Comparison of ENCODE assay signal across 1 cellular context in genomic region chr5:134594336-134594735, GRCh38.
TF ChIP-seq lines count a peak whose summit lies in the region.

No MANE protein-coding gene starts in this region.

TF ChIP-seq in HepG2, 621 proteins besides CTCF, POLR2A, EP300 and RAD21 (continued from another document and continues in another):
- TF ChIP-seq RNF219 (CRISPR knock-in tag; IDR thresholded peaks at IDR 0.05) (no peak), ZSCAN9 (CRISPR knock-in tag; IDR thresholded peaks at IDR 0.05; ENCODE audit: borderline replicate concordance) (no peak), ZBTB49 (CRISPR knock-in tag; IDR thresholded peaks at IDR 0.05; ENCODE audit: borderline replicate concordance) (no peak), NFE2L2 (IDR thresholded peaks at IDR 0.05; ENCODE audit: low read length) (no peak), ZMYM3 (CRISPR knock-in tag; IDR thresholded peaks at IDR 0.05) (peak; percentile 90), ZNF704 (CRISPR knock-in tag; IDR thresholded peaks at IDR 0.05; ENCODE audit: borderline replicate concordance) (no peak), ZNF432 (CRISPR knock-in tag; IDR thresholded peaks at IDR 0.05; ENCODE audit: borderline replicate concordance) (no peak), ZNF720 (CRISPR knock-in tag; IDR thresholded peaks at IDR 0.05) (no peak), ZNF282 (IDR thresholded peaks at IDR 0.05; ENCODE audit: partially characterized antibody) (no peak), ARHGAP35 (CRISPR knock-in tag; IDR thresholded peaks at IDR 0.05; ENCODE audit: borderline replicate concordance) (no peak), MTERF4 (CRISPR knock-in tag; IDR thresholded peaks at IDR 0.05) (no peak), ZSCAN30 (CRISPR knock-in tag; IDR thresholded peaks at IDR 0.05) (no peak), REPIN1 (CRISPR knock-in tag; IDR thresholded peaks at IDR 0.05; ENCODE audit: borderline replicate concordance, low read depth) (no peak), GMEB2 (CRISPR knock-in tag; IDR thresholded peaks at IDR 0.05; ENCODE audit: low read depth) (no peak), POGK (CRISPR knock-in tag; conservative IDR thresholded peaks at IDR 0.05) (no peak), ISL2 (CRISPR knock-in tag; IDR thresholded peaks at IDR 0.05) (no peak), EEA1 (CRISPR knock-in tag; IDR thresholded peaks at IDR 0.05; ENCODE audit: borderline replicate concordance) (no peak), SNAPC2 (CRISPR knock-in tag; IDR thresholded peaks at IDR 0.05) (no peak), ZNF383 (CRISPR knock-in tag; IDR thresholded peaks at IDR 0.05; ENCODE audit: borderline replicate concordance) (no peak), ZBTB3 (CRISPR knock-in tag; IDR thresholded peaks at IDR 0.05; ENCODE audit: borderline replicate concordance, low read depth) (no peak), AKNA (CRISPR knock-in tag; IDR thresholded peaks at IDR 0.05; ENCODE audit: borderline replicate concordance) (no peak), ZNF570 (CRISPR knock-in tag; IDR thresholded peaks at IDR 0.05; ENCODE audit: borderline replicate concordance) (no peak), ELF1 (CRISPR knock-in tag; IDR thresholded peaks at IDR 0.05) (no peak), ZNF615 (CRISPR knock-in tag; IDR thresholded peaks at IDR 0.05; ENCODE audit: borderline replicate concordance) (no peak), ZNF574 (CRISPR knock-in tag; IDR thresholded peaks at IDR 0.05) (peak; percentile 26; the same call in 1 of the 2 replicates), PATZ1 (CRISPR knock-in tag; IDR thresholded peaks at IDR 0.05) (peak; percentile 43; the same call in 1 of the 2 replicates), ZNF460 (CRISPR knock-in tag; IDR thresholded peaks at IDR 0.05; ENCODE audit: borderline replicate concordance) (peak; percentile 16; the same call in 1 of the 2 replicates), SP140L (CRISPR knock-in tag; IDR thresholded peaks at IDR 0.05; ENCODE audit: borderline replicate concordance) (no peak), ZNF670 (CRISPR knock-in tag; IDR thresholded peaks at IDR 0.05; ENCODE audit: borderline replicate concordance) (no peak), ZNF614 (CRISPR knock-in tag; IDR thresholded peaks at IDR 0.05; ENCODE audit: borderline replicate concordance) (peak; percentile 36; the same call in 1 of the 2 replicates), KLF15 (CRISPR knock-in tag; IDR thresholded peaks at IDR 0.05; ENCODE audit: borderline replicate concordance) (no peak), ZNF83 (CRISPR knock-in tag; IDR thresholded peaks at IDR 0.05; ENCODE audit: borderline replicate concordance) (no peak), KDM6A (CRISPR knock-in tag; IDR thresholded peaks at IDR 0.05; ENCODE audit: low read depth) (no peak), SIN3A (IDR thresholded peaks at IDR 0.05; ENCODE audit: borderline replicate concordance, low read depth, low read length) (no peak), KDM5A (IDR thresholded peaks at IDR 0.05; ENCODE audit: borderline replicate concordance, low read length) (no peak), EHMT2 (IDR thresholded peaks at IDR 0.05; ENCODE audit: borderline replicate concordance, low read depth, low read length) (no peak), RXRA (CRISPR knock-in tag; IDR thresholded peaks at IDR 0.05) (peak; percentile 79), HOXA9 (CRISPR knock-in tag; IDR thresholded peaks at IDR 0.05; ENCODE audit: borderline replicate concordance) (no peak)
